ENCODE assay signal across 15 cellular contexts in the genomic region with DNA sequence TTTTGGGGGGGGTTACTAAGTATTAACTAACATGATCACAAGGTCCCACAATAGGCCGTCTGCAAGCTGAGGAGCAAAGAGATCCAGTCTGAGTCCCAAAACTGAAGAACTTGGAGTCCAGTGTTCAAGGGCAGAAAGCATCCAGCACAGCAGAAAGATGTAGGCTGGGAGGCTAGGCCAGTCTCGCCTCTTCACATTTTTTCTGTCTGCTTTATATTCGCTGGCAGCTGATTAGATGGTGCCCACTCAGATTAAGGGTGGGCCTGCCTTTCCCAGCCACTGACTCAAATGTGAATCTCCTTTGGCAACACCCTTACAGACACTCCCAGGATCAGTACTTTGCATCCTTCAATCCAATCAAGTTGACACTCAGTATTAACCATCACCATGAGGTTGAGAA. TPM values are rescaled to one million over a fixed set of nuclear protein-coding genes. Genes with fewer than 3 reads are reported as not detected.
"Had no signal": no experiment of that assay in that cellular context is flagged by ENCODE, and none has a peak within 500 bp of the region (broad histone marks: within the 10 kb centered on the region; RNA-seq: fewer than 3 reads in every experiment).

No MANE protein-coding gene starts in this region.

RNA-seq across cellular contexts. Expression of a gene that starts 7.2 kb away (rescaled TPM):
- total RNA-seq: stomach, subcutaneous adipose tissue, temporal lobe, testis, thoracic aorta, thyroid gland, tibial nerve, transverse colon, upper lobe of left lung, upper lobe of right lung, ureter, urinary bladder, uterus, vagina had no signal
- polyA plus RNA-seq: stomach, thymus, urinary bladder had no signal

RNA-seq across cellular contexts. Expression of a gene that starts 7.8 kb away (rescaled TPM):
- total RNA-seq: subcutaneous adipose tissue, temporal lobe, testis, thoracic aorta, tibial nerve, transverse colon, upper lobe of left lung, upper lobe of right lung, ureter, urinary bladder, vagina had no signal
- polyA plus RNA-seq: stomach, thymus, urinary bladder had no signal

RNA-seq across cellular contexts. Expression of a gene that starts 21.6 kb away (rescaled TPM):
- total RNA-seq: subcutaneous adipose tissue, temporal lobe, thoracic aorta, tibial nerve, transverse colon, vagina had no signal

RNA-seq across cellular contexts. Expression of a gene that starts 23.0 kb away (rescaled TPM):
- total RNA-seq: stomach, subcutaneous adipose tissue, temporal lobe, thoracic aorta, tibial nerve, transverse colon, upper lobe of left lung, upper lobe of right lung, ureter, urinary bladder, uterus, vagina had no signal
- polyA plus RNA-seq: stomach, thymus, urinary bladder had no signal

RNA-seq across cellular contexts. Expression of a gene that starts 32.0 kb away (rescaled TPM):
- total RNA-seq: stomach, subcutaneous adipose tissue, temporal lobe, testis, thoracic aorta, thyroid gland, tibial nerve, transverse colon, upper lobe of left lung, upper lobe of right lung, ureter, urinary bladder, uterus, vagina had no signal
- polyA plus RNA-seq: stomach, thymus, urinary bladder had no signal
